ENCODE assay signal across 27 cellular contexts in the genomic region with DNA sequence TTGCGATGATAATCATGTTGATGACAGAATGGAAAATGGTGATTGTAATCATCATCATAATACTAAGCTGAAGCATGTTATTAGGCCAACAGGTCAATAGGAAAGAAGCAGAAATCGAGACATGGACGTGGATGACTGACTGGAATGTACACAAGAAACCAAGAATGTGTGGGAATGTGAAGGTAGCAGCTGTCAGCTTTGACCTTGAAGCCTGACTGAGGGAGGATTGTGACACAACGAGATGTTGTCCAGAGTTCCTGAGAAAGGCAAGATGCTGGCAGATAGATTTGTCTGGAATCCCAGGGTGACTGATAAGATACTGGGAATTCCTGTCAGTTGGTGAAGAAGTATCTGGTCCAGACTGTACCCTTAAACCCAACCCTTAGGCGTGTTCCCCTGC.
DNase-seq lines count a peak whose midpoint lies in the region; ATAC-seq and TF ChIP-seq lines count a peak whose summit lies in the region.
"Had no signal": no experiment of that assay in that cellular context is flagged by ENCODE, and none has a peak within 500 bp of the region (broad histone marks: within the 10 kb centered on the region; RNA-seq: fewer than 3 reads in every experiment).

No MANE protein-coding gene starts in this region.

- H3K36me3 ChIP-seq in heart left ventricle (no peaks in the 10 kb centered on the region), mesodermal cell (ENCODE audit: control insufficient read depth, insufficient read depth, low read length) (no peaks in the 10 kb centered on the region), SJCRH30 (no peaks in the 10 kb centered on the region), endodermal cell (ENCODE audit: control insufficient read depth, insufficient read depth, low read length) (no peaks in the 10 kb centered on the region)
- H3K36me3 ChIP-seq: gastrocnemius medialis, ovary, stomach, tibial artery had no signal

- H3K9me3 Mint-ChIP-seq in endodermal cell = peaks cover 6% of the 10 kb centered on the region
- H3K9me3 Mint-ChIP-seq: natural killer cell treated with Interleukin-12 subunit alpha and Interleukin-12 subunit beta and Interleukin-15 and Interleukin-18, amount 100 ng/mL, for 72 hours had no signal

- H3K27me3 Mint-ChIP-seq in endodermal cell (ENCODE audit: insufficient read depth) = no peaks in the 10 kb centered on the region
- H3K27me3 Mint-ChIP-seq: activated naive CD8-positive, alpha-beta T cell treated with anti-CD3 and anti-CD28 coated beads for 36 hours had no signal

- H3K9ac ChIP-seq in endodermal cell (ENCODE audit: extremely low read depth, low read length, poor library complexity, severe bottlenecking) = no peak overlapping the region

- no peaks in the 10 kb centered on the region for H3K36me3 Mint-ChIP-seq in endodermal cell (ENCODE audit: low read depth)
- H3K36me3 Mint-ChIP-seq: activated naive CD8-positive, alpha-beta T cell treated with anti-CD3 and anti-CD28 coated beads for 36 hours; CD4-positive, alpha-beta memory T cell; natural killer cell treated with Interleukin-12 subunit alpha and Interleukin-12 subunit beta and Interleukin-15 and Interleukin-18, amount 100 ng/mL, for 72 hours had no signal

- no peak for TF ChIP-seq POLR2A in heart left ventricle (IDR thresholded peaks at IDR 0.05)

- no peak for ATAC-seq in heart left ventricle
- ATAC-seq in left ventricle myocardium superior = no peak
- ATAC-seq in right cardiac atrium = peak in 1 of 2 donors; percentile 10
- no peak for ATAC-seq in GM18520 (IDR thresholded peaks at IDR 0.05; ENCODE audit: unreplicated experiment)
- ATAC-seq: activated CD8-positive, alpha-beta T cell treated with anti-CD3 and anti-CD28 coated beads for 36 hours; gastrocnemius medialis; sciatic nerve had no signal

- no peak overlapping the region for H3K4me3 ChIP-seq in heart left ventricle
- H3K4me3 ChIP-seq in right cardiac atrium (ENCODE audit: low read length) = no peak overlapping the region
- no peak overlapping the region for H3K4me3 ChIP-seq in mesodermal cell (ENCODE audit: extremely low read depth, insufficient read depth, low read length, poor library complexity, severe bottlenecking)
- no peak overlapping the region for H3K4me3 ChIP-seq in SJCRH30
- H3K4me3 ChIP-seq in endodermal cell (ENCODE audit: low read length) = no peak overlapping the region
- H3K4me3 ChIP-seq: gastrocnemius medialis, ovary, stomach, tibial artery had no signal

- H3K27ac Mint-ChIP-seq in endodermal cell = no peak overlapping the region
- H3K27ac Mint-ChIP-seq: activated CD8-positive, alpha-beta T cell treated with anti-CD3 and anti-CD28 coated beads for 36 hours; activated naive CD8-positive, alpha-beta T cell treated with anti-CD3 and anti-CD28 coated beads for 36 hours; CD4-positive, alpha-beta memory T cell; HFFc6; natural killer cell treated with Interleukin-12 subunit alpha and Interleukin-12 subunit beta and Interleukin-15 and Interleukin-18, amount 100 ng/mL, for 72 hours had no signal

- H3K27ac ChIP-seq in heart left ventricle (peak overlapping the region in 7 of 12 donors; percentile 12 to 70 (median 48)), right cardiac atrium (ENCODE audit: low read length) (peak overlapping the region; percentile 50), mesodermal cell (ENCODE audit: low read depth, low read length, severe bottlenecking) (peak overlapping the region; percentile 83), SJCRH30 (no peak overlapping the region), endodermal cell (ENCODE audit: low read depth, low read length) (no peak overlapping the region)
- H3K27ac ChIP-seq: ovary, RWPE1, stomach, tibial artery had no signal

- H3K9me3 ChIP-seq in heart left ventricle = peaks cover 0 to 3% (median 0%) of the 10 kb centered on the region in 12 donors
- no peaks in the 10 kb centered on the region for H3K9me3 ChIP-seq in right cardiac atrium (ENCODE audit: control insufficient read depth, low read length)
- H3K9me3 ChIP-seq in mesodermal cell (ENCODE audit: control insufficient read depth, low read length) = no peaks in the 10 kb centered on the region
- no peaks in the 10 kb centered on the region for H3K9me3 ChIP-seq in SJCRH30 (replicated peaks)
- no peaks in the 10 kb centered on the region for H3K9me3 ChIP-seq in endodermal cell (ENCODE audit: control insufficient read depth, low read length)
- H3K9me3 ChIP-seq: gastrocnemius medialis, ovary, stomach, tibial artery had no signal

- no peak for DNase-seq in heart left ventricle
- DNase-seq in left ventricle myocardium superior = no peak
- DNase-seq in right cardiac atrium = no peak
- no peak for DNase-seq in SJCRH30
- no peak for DNase-seq in endodermal cell
- DNase-seq in iPS-NIHi7 (ENCODE audit: extremely low spot score) = no peak
- DNase-seq: activated CD4-positive, CD25-positive, alpha-beta regulatory T cell treated with anti-CD3 and anti-CD28 coated beads, Interleukin-2, amount 50 U/mL, for 72 hours; activated CD8-positive, alpha-beta T cell treated with anti-CD3 and anti-CD28 coated beads for 36 hours; activated effector memory CD4-positive, alpha-beta T cell treated with Interleukin-2 at 50 U/mL for 16 hours; activated naive CD8-positive, alpha-beta T cell treated with anti-CD3 and anti-CD28 coated beads for 36 hours; activated T-cell treated with anti-CD3 and anti-CD28 coated beads for 4 hours; CD4-positive, alpha-beta memory T cell; effector CD8-positive, alpha-beta T cell; EL; gastrocnemius medialis; HFFc6; NCI-H2081; NCI-H82; ovary; stimulated activated CD4-positive, alpha-beta T cell treated with anti-CD3 and anti-CD28 coated beads, Interleukin-15, amount 100 ng/mL, for 24 hours; stomach; tibial artery had no signal

- H3K4me1 Mint-ChIP-seq in endodermal cell = peaks cover 16% of the 10 kb centered on the region
- H3K4me1 Mint-ChIP-seq: activated naive CD8-positive, alpha-beta T cell treated with anti-CD3 and anti-CD28 coated beads for 36 hours; CD4-positive, alpha-beta memory T cell had no signal

- no peaks in the 10 kb centered on the region for H3K27me3 ChIP-seq in heart left ventricle
- no peaks in the 10 kb centered on the region for H3K27me3 ChIP-seq in right cardiac atrium (ENCODE audit: control insufficient read depth, insufficient read depth)
- H3K27me3 ChIP-seq in SJCRH30 = no peaks in the 10 kb centered on the region
- H3K27me3 ChIP-seq in endodermal cell (ENCODE audit: control insufficient read depth, insufficient read depth, low read length, poor library complexity, severe bottlenecking) = no peaks in the 10 kb centered on the region
- H3K27me3 ChIP-seq: gastrocnemius medialis, ovary, stomach, tibial artery had no signal

- TF ChIP-seq CTCF in heart left ventricle (IDR thresholded peaks at IDR 0.05) (no peak), endodermal cell (conservative IDR thresholded peaks at IDR 0.05) (no peak)

- H3K4me1 ChIP-seq in heart left ventricle (peaks cover 14 to 38% (median 31%) of the 10 kb centered on the region in 12 donors), right cardiac atrium (ENCODE audit: control insufficient read depth, insufficient read depth, low read length) (peaks cover 17% of the 10 kb centered on the region), mesodermal cell (ENCODE audit: control insufficient read depth, insufficient read depth, low read length, poor library complexity, severe bottlenecking) (peaks cover 27% of the 10 kb centered on the region), SJCRH30 (peaks cover 6% of the 10 kb centered on the region; the same call in 1 of the 2 replicates), endodermal cell (ENCODE audit: control insufficient read depth, insufficient read depth, low read length) (no peaks in the 10 kb centered on the region)
- H3K4me1 ChIP-seq: tibial artery had no signal

- no peak overlapping the region for H3K4me3 Mint-ChIP-seq in endodermal cell
- H3K4me3 Mint-ChIP-seq: activated CD8-positive, alpha-beta T cell treated with anti-CD3 and anti-CD28 coated beads for 36 hours; activated naive CD8-positive, alpha-beta T cell treated with anti-CD3 and anti-CD28 coated beads for 36 hours; CD4-positive, alpha-beta memory T cell; HFFc6; natural killer cell treated with Interleukin-12 subunit alpha and Interleukin-12 subunit beta and Interleukin-15 and Interleukin-18, amount 100 ng/mL, for 72 hours had no signal

- WGBS in heart left ventricle, 4 donors = 27 to 42% (median 31%) methylated on average over 5 of the region's 5 CpGs
- 32% methylated on average over 5 of the region's 5 CpGs for WGBS in right cardiac atrium
- 82 to 95% methylated on average over 3 to 4 of the region's 5 CpGs for WGBS in mesodermal cell (ENCODE audit: insufficient coverage in 2 of 2), 2 experiments
- 89 to 91% methylated on average over 2 to 5 of the region's 5 CpGs for WGBS in endodermal cell (ENCODE audit: insufficient coverage in 1 of 2, insufficient read length in 1 of 2), 2 experiments

- intact Hi-C loops in heart left ventricle (cut with DNase I) (no loop called here), left ventricle myocardium superior (cut with micrococcal nuclease) (no loop called here), right cardiac atrium (cut with DNase I) (no loop called here)

Comparison
In these comparisons a context has a peak if more than half of its experiments do, and no peak if none do; other contexts are left out.
1. H3K27ac ChIP-seq: peak in heart left ventricle (7 of 12), right cardiac atrium (single experiment) and mesodermal cell (single experiment); none in SJCRH30 (single experiment) and endodermal cell (single experiment).